In genomic region chr15:90956551-90957104, GRCh38 we compare ENCODE assay signal across 8 cellular contexts. TPM values are rescaled to one million over a fixed set of nuclear protein-coding genes. Genes with fewer than 3 reads are reported as not detected.
DNase-seq lines count a peak whose midpoint lies in the region; ATAC-seq, FAIRE-seq and TF ChIP-seq lines count a peak whose summit lies in the region.

No MANE protein-coding gene starts in this region.

- peak; percentile 92 for TF ChIP-seq CTCF in colonic mucosa (IDR thresholded peaks at IDR 0.05)

- H3K27me3 ChIP-seq in colonic mucosa (no peaks in the 10 kb centered on the region), layer of hippocampus (ENCODE audit: control insufficient read depth, insufficient read depth, low read length) (no peaks in the 10 kb centered on the region)

- H3K27ac ChIP-seq in colonic mucosa = no peak overlapping the region
- peak overlapping the region; percentile 71 for H3K27ac ChIP-seq in layer of hippocampus (ENCODE audit: low read depth, low read length)

- peak; percentile 74 for FAIRE-seq in GM18507 (lab: Jason Lieb, UNC)

- H3K9ac ChIP-seq in colonic mucosa (ENCODE audit: low read depth in 2 of 2, low read length in 2 of 2) = peak overlapping the region; percentile 74 to 88

- H3K4me1 ChIP-seq in colonic mucosa = peaks cover 21% of the 10 kb centered on the region

- DNase-seq in GM18507 (ENCODE audit: extremely low spot score, insufficient read length, low read depth) (peak; percentile 74), NCI-H2107 (lab: John Stamatoyannopoulos, UW) (peak; percentile 7), colonic mucosa (peak; percentile 82)
- peak; percentile 44 to 60 for DNase-seq in activated CD4-positive, alpha-beta T cell treated with anti-CD3 and anti-CD28 coated beads for 4 hours
- peak; percentile 52 to 62 for DNase-seq in stimulated activated CD4-positive, alpha-beta T cell treated with anti-CD3 and anti-CD28 coated beads, Interleukin-1b, Interleukin-23, amount 100 ng/mL, for 4 hours (ENCODE audit: low read depth in 2 of 2)
- no peak for DNase-seq in NK-92 treated with Interleukin-12 subunit alpha and Interleukin-12 subunit beta, amount 100 ng/mL, for 24 hours (lab: John Stamatoyannopoulos, UW)

- no peaks in the 10 kb centered on the region for H3K36me3 ChIP-seq in colonic mucosa

- H3K4me3 ChIP-seq in colonic mucosa = peak overlapping the region; percentile 85

- ATAC-seq in GM21529 (IDR thresholded peaks at IDR 0.05; ENCODE audit: unreplicated experiment) = no peak

- no peaks in the 10 kb centered on the region for H3K9me3 ChIP-seq in colonic mucosa

- intact Hi-C loops in colonic mucosa (cut with DNase I) = loop anchor here (5.0 to 10.0 kb wide), 2 partner anchors 76 to 318 kb away; no protein-coding TSS in a partner anchor

RNA-seq across cellular contexts. Expression of gene RCCD1, which starts 1.9 kb away (rescaled TPM):
- total RNA-seq in colonic mucosa = 10 to 100 TPM; 14.8 to 33.0 TPM

RNA-seq across cellular contexts. Expression of gene UNC45A, which starts 21.5 kb away (rescaled TPM):
- total RNA-seq in colonic mucosa = 10 to 100 TPM; 60.7 to 74.5 TPM

RNA-seq across cellular contexts. Expression of gene HDDC3, which starts 24.3 kb away (rescaled TPM):
- total RNA-seq in colonic mucosa = 10 to 100 TPM; 13.5 to 29.6 TPM

RNA-seq across cellular contexts. Expression of gene PRC1, which starts 37.7 kb away (rescaled TPM):
- 100 to 1,000 TPM in 1 of 2 donors, 10 to 100 TPM in 1; 44.3 to 114 TPM for total RNA-seq in colonic mucosa

RNA-seq across cellular contexts. Expression of gene MAN2A2, which starts 53.5 kb away (rescaled TPM):
- 10 to 100 TPM; 34.2 to 66.4 TPM for total RNA-seq in colonic mucosa
